Comparison of ENCODE assay signal across 24 cellular contexts in genomic region chr4:184933311-184933710, GRCh38.
DNase-seq lines count a peak whose midpoint lies in the region; ATAC-seq and TF ChIP-seq lines count a peak whose summit lies in the region.
"Had no signal": no experiment of that assay in that cellular context is flagged by ENCODE, and none has a peak within 500 bp of the region (broad histone marks: within the 10 kb centered on the region; RNA-seq: fewer than 3 reads in every experiment).

No MANE protein-coding gene starts in this region.

- WGBS in neuronal stem cell (ENCODE audit: extremely low coverage in 2 of 2, insufficient read length in 2 of 2, insufficient replicate concordance in 1 of 2), 2 donors = no CpG with 5 or more reads among the region's 1 CpG
- WGBS in thyroid gland, 2 donors = 60 to 63% methylated on average over 1 of the region's 1 CpG

- H3K9ac ChIP-seq in neuronal stem cell (ENCODE audit: low read depth, low read length, poor library complexity) = no peak overlapping the region
- H3K9ac ChIP-seq: BLaER1 had no signal

- no peak overlapping the region for H2BK120ac ChIP-seq in neuronal stem cell (ENCODE audit: low read depth, low read length)

- H3K36me3 Mint-ChIP-seq in osteocyte (ENCODE audit: unreplicated experiment) = no peaks in the 10 kb centered on the region
- H3K36me3 Mint-ChIP-seq: CD14-positive monocyte; CD4-positive, alpha-beta memory T cell; CD4-positive, CD25-positive, alpha-beta regulatory T cell had no signal

- H3K27me3 ChIP-seq in neuronal stem cell (ENCODE audit: control insufficient read depth in 3 of 3, insufficient read depth in 3 of 3, low read depth in 1 of 3, low read length in 3 of 3) = peaks cover 0 to 3% (median 0%) of the 10 kb centered on the region in 3 experiments
- H3K27me3 ChIP-seq in vagina = no peaks in the 10 kb centered on the region
- no peaks in the 10 kb centered on the region for H3K27me3 ChIP-seq in thyroid gland
- H3K27me3 ChIP-seq: BE2C, BLaER1 had no signal

- peak overlapping the region; percentile 18 for H2AK5ac ChIP-seq in neuronal stem cell (ENCODE audit: low read depth, low read length)

- no peak overlapping the region for H2BK15ac ChIP-seq in neuronal stem cell (ENCODE audit: low read length)

- H3K36me3 ChIP-seq in neuronal stem cell (replicated peaks in 1 of 2; ENCODE audit: control insufficient read depth in 2 of 2, insufficient read depth in 2 of 2, low read length in 2 of 2) (no peaks in the 10 kb centered on the region), vagina (no peaks in the 10 kb centered on the region), thyroid gland (no peaks in the 10 kb centered on the region)
- H3K36me3 ChIP-seq: BE2C, BLaER1 had no signal

- no peak overlapping the region for H4K8ac ChIP-seq in neuronal stem cell (ENCODE audit: low read depth, low read length)

- peaks cover 8% of the 10 kb centered on the region for H3K4me1 Mint-ChIP-seq in osteocyte (ENCODE audit: unreplicated experiment)
- H3K4me1 Mint-ChIP-seq: CD14-positive monocyte; CD4-positive, CD25-positive, alpha-beta regulatory T cell had no signal

- no peak overlapping the region for H2BK5ac ChIP-seq in neuronal stem cell (ENCODE audit: low read length)

- no peak overlapping the region for H3K4me3 Mint-ChIP-seq in osteocyte (ENCODE audit: unreplicated experiment)
- H3K4me3 Mint-ChIP-seq: CD14-positive monocyte; CD4-positive, alpha-beta memory T cell; CD4-positive, CD25-positive, alpha-beta regulatory T cell; CD8-positive, alpha-beta memory T cell had no signal

- H3K4me3 ChIP-seq in neuronal stem cell (ENCODE audit: low read length in 2 of 2) (no peak overlapping the region), vagina (no peak overlapping the region), thyroid gland (replicated peaks in 1 of 3) (no peak overlapping the region)
- H3K4me3 ChIP-seq: BLaER1, GM12878 had no signal

- H3K23ac ChIP-seq in neuronal stem cell (ENCODE audit: low read depth, low read length, poor library complexity) = no peak overlapping the region

- no peak overlapping the region for H3K4ac ChIP-seq in neuronal stem cell (ENCODE audit: low read length)

- no peak for TF ChIP-seq POLR2A in vagina (IDR thresholded peaks at IDR 0.05)
- no peak for TF ChIP-seq POLR2A in thyroid gland (IDR thresholded peaks at IDR 0.05)

- H3K27me3 Mint-ChIP-seq in osteocyte (ENCODE audit: unreplicated experiment) = peaks cover 4% of the 10 kb centered on the region

- H3K18ac ChIP-seq in neuronal stem cell (ENCODE audit: low read length) = peak overlapping the region; percentile 58

- no peak overlapping the region for H2BK12ac ChIP-seq in neuronal stem cell (ENCODE audit: low read length)

- TF ChIP-seq CTCF in osteocyte (IDR thresholded peaks at IDR 0.05) (no peak), vagina (IDR thresholded peaks at IDR 0.05) (no peak), thyroid gland (IDR thresholded peaks at IDR 0.05) (no peak)

- intact Hi-C loops in vagina (cut with DNase I) = no loop called here
- intact Hi-C loops in thyroid gland (cut with DNase I) = no loop called here
- intact Hi-C loops in head of caudate nucleus (cut with DNase I) = no loop called here

- H2AFZ ChIP-seq in neuronal stem cell (ENCODE audit: low read length) = no peak overlapping the region

- no peak for ATAC-seq in GM18519 (IDR thresholded peaks at IDR 0.05; ENCODE audit: low FRiP score, unreplicated experiment)
- ATAC-seq: GM12878 had no signal

- no peak overlapping the region for H3K27ac Mint-ChIP-seq in osteocyte (ENCODE audit: unreplicated experiment)
- H3K27ac Mint-ChIP-seq: CD14-positive monocyte; CD4-positive, alpha-beta memory T cell; CD4-positive, CD25-positive, alpha-beta regulatory T cell; CD8-positive, alpha-beta memory T cell had no signal

- H3K9me3 ChIP-seq in neuronal stem cell (replicated peaks in 1 of 2; ENCODE audit: control insufficient read depth in 2 of 2, insufficient read depth in 1 of 2, low read depth in 1 of 2, low read length in 2 of 2) (no peaks in the 10 kb centered on the region), vagina (no peaks in the 10 kb centered on the region), thyroid gland (no peaks in the 10 kb centered on the region)
- H3K9me3 ChIP-seq: BE2C had no signal

- H3K4me1 ChIP-seq in neuronal stem cell (ENCODE audit: control insufficient read depth in 2 of 2, insufficient read depth in 1 of 2, low read depth in 1 of 2, low read length in 2 of 2) = no peaks in the 10 kb centered on the region
- H3K4me1 ChIP-seq in vagina = no peaks in the 10 kb centered on the region
- peaks cover 0 to 6% of the 10 kb centered on the region in 2 donors for H3K4me1 ChIP-seq in thyroid gland
- H3K4me1 ChIP-seq: BE2C, BLaER1 had no signal

- no peak overlapping the region for H3K4me2 ChIP-seq in neuronal stem cell (ENCODE audit: insufficient read depth, low read length, poor library complexity, severe bottlenecking)
- H3K4me2 ChIP-seq: BLaER1 had no signal

- H3K27ac ChIP-seq in neuronal stem cell (replicated peaks; ENCODE audit: low read length) (no peak overlapping the region), vagina (no peak overlapping the region), thyroid gland (no peak overlapping the region)
- H3K27ac ChIP-seq: BLaER1 had no signal

- H3K79me1 ChIP-seq in neuronal stem cell (ENCODE audit: low read depth, low read length) = no peaks in the 10 kb centered on the region

- H3K14ac ChIP-seq in neuronal stem cell (ENCODE audit: low read length) = no peak overlapping the region

- DNase-seq in neuronal stem cell (ENCODE audit: low spot score) (no peak), osteocyte (ENCODE audit: extremely low spot score, unreplicated experiment) (peak; percentile 51), vagina (ENCODE audit: extremely low spot score in 2 of 2) (peak; percentile 18 to 37), thyroid gland (no peak), head of caudate nucleus (no peak)
- DNase-seq: 8988T; ACHN; BE2C; C1 segment of cervical spinal cord; CD4-positive, alpha-beta memory T cell; CD4-positive, CD25-positive, alpha-beta regulatory T cell; CD8-positive, alpha-beta memory T cell; COR-L47; DMS 273 treated with DMSO at 0.1 percent for 48 hours; DMS153; DMS53; DMS79; DND-41; EL; GDM1 had no signal

- H4K91ac ChIP-seq in neuronal stem cell (ENCODE audit: low read depth, low read length, poor library complexity) = no peak overlapping the region

- H3K9me3 Mint-ChIP-seq in osteocyte (ENCODE audit: unreplicated experiment) = peaks cover 6% of the 10 kb centered on the region

Comparison
In these comparisons a context has a peak if more than half of its experiments do, and no peak if none do; other contexts are left out.
1. DNase-seq: peak in osteocyte (single experiment) and vagina (2 of 2); none in neuronal stem cell (single experiment), thyroid gland (0 of 2) and head of caudate nucleus (0 of 42).